Comparison of ENCODE assay signal across 19 cellular contexts in the genomic region with DNA sequence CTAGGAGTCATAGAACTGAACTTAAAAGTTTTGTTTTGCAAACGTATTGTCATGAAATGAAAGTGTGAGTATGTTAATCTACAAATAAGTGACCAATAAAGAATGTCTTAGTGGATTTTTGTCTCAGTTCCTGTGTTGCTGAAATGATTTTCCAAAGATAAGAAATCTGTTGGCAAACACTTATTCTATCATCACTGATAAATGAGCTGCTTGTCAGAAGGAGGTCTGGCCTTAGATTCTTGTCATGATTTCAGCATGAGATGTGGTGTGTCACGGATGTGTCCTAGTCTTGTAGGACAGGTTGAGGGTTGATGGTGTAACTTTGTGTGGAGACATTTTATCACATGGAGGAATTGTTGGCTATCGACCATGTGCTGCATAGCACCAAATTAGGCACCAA. TPM values are rescaled to one million over a fixed set of nuclear protein-coding genes. Genes with fewer than 3 reads are reported as not detected.
DNase-seq lines count a peak whose midpoint lies in the region; ATAC-seq, FAIRE-seq and TF ChIP-seq lines count a peak whose summit lies in the region.
"Had no signal": no experiment of that assay in that cellular context is flagged by ENCODE, and none has a peak within 500 bp of the region (broad histone marks: within the 10 kb centered on the region; RNA-seq: fewer than 3 reads in every experiment).

No MANE protein-coding gene starts in this region.

- peak; percentile 31 for FAIRE-seq in endothelial cell of umbilical vein (lab: Jason Lieb, UNC)
- no peak for FAIRE-seq in pancreas (lab: Jason Lieb, UNC)
- FAIRE-seq: keratinocyte had no signal

- TF ChIP-seq CTCF in C4-2B (conservative IDR thresholded peaks at IDR 0.05) (no peak), endothelial cell of umbilical vein (IDR thresholded peaks at IDR 0.05; ENCODE audit: extremely low read depth in 1 of 2, insufficient read depth in 1 of 2, low read depth in 1 of 2, low read length in 2 of 2) (no peak), pancreas (IDR thresholded peaks at IDR 0.05) (no peak), natural killer cell (IDR thresholded peaks at IDR 0.05) (no peak), GM20000 (IDR thresholded peaks at IDR 0.05; ENCODE audit: extremely low read depth, missing control alignments) (no peak)

- H3K9ac ChIP-seq in endothelial cell of umbilical vein (replicated peaks; ENCODE audit: extremely low read depth, insufficient read depth, low read length), result no peak overlapping the region
- H3K9ac ChIP-seq: BLaER1 treated with 17β-estradiol and CSF1 and Interleukin-3, amounts not matched to agents 10 nM and 100 nM had no signal

- no peaks in the 10 kb centered on the region for H3K9me1 ChIP-seq in endothelial cell of umbilical vein (replicated peaks; ENCODE audit: control insufficient read depth, extremely low read depth, insufficient read depth, low read length)

- WGBS in pancreas, 2 donors, result 33 to 40% methylated on average over 3 of the region's 3 CpGs

- no TSS peak for BruUV-seq in endothelial cell of umbilical vein (replicated peaks; lab: Mats Ljungman, UMichigan)

- dilution Hi-C loops in endothelial cell of umbilical vein (cut with MboI; ENCODE audit: extremely low pct_ligation_motif_present, low sequenced_read_pairs), result no loop called here

- H3K36me3 ChIP-seq in endothelial cell of umbilical vein (ENCODE audit: control insufficient read depth in 2 of 2, extremely low read depth in 1 of 2, insufficient read depth in 2 of 2, low read length in 2 of 2), result no peaks in the 10 kb centered on the region
- H3K36me3 ChIP-seq in pancreas, result no peaks in the 10 kb centered on the region
- H3K36me3 ChIP-seq: adrenal gland; BLaER1 treated with 17β-estradiol and CSF1 and Interleukin-3, amounts not matched to agents 10 nM and 100 nM; transverse colon had no signal

- H3K27ac Mint-ChIP-seq in natural killer cell, result no peak overlapping the region
- H3K27ac Mint-ChIP-seq: activated CD4-positive, alpha-beta T cell treated with anti-CD3 and anti-CD28 coated beads for 36 hours; T-cell had no signal

- H3K9me3 Mint-ChIP-seq in natural killer cell, result peaks cover 3 to 4% of the 10 kb centered on the region in 2 donors

- H3K9me3 ChIP-seq in endothelial cell of umbilical vein (replicated peaks; ENCODE audit: control insufficient read depth, insufficient read depth, low read length) (no peaks in the 10 kb centered on the region), pancreas (no peaks in the 10 kb centered on the region)
- H3K9me3 ChIP-seq: adrenal gland, gastroesophageal sphincter, transverse colon had no signal

- intact Hi-C loops in endothelial cell of umbilical vein (cut with micrococcal nuclease) (no loop called here), pancreas (cut with DNase I) (no loop called here), natural killer cell (cut with micrococcal nuclease) (no loop called here)

- H2AFZ ChIP-seq in endothelial cell of umbilical vein (ENCODE audit: low read depth, low read length), result no peak overlapping the region

- H3K4me3 ChIP-seq in endothelial cell of umbilical vein (replicated peaks in 1 of 3; ENCODE audit: insufficient read depth in 1 of 3, low read depth in 1 of 3, low read length in 3 of 3) (no peak overlapping the region), pancreas (no peak overlapping the region)
- H3K4me3 ChIP-seq: adrenal gland; BLaER1 treated with 17β-estradiol and CSF1 and Interleukin-3, amounts not matched to agents 10 nM and 100 nM; gastroesophageal sphincter; transverse colon had no signal

- H3K4me1 ChIP-seq in endothelial cell of umbilical vein (ENCODE audit: control insufficient read depth, extremely low read depth, insufficient read depth, low read length) (no peaks in the 10 kb centered on the region), pancreas (no peaks in the 10 kb centered on the region)
- H3K4me1 ChIP-seq: transverse colon had no signal

- CTCF ChIA-PET in endothelial cell of umbilical vein (lab: Charles Lee), result interaction anchor here (2.4 kb wide), 1 partner anchor 138 kb away, joined by 7 read pairs; no protein-coding TSS in a partner anchor

- H3K27me3 ChIP-seq in endothelial cell of umbilical vein (ENCODE audit: control insufficient read depth in 2 of 2, insufficient read depth in 2 of 2, low read length in 2 of 2) (peaks cover 0 to 7% of the 10 kb centered on the region in 2 experiments), pancreas (no peaks in the 10 kb centered on the region)
- H3K27me3 ChIP-seq: adrenal gland; BLaER1 treated with 17β-estradiol and CSF1 and Interleukin-3, amounts not matched to agents 10 nM and 100 nM; dorsolateral prefrontal cortex; gastroesophageal sphincter; transverse colon had no signal

- TF ChIP-seq POLR2A in endothelial cell of umbilical vein (IDR thresholded peaks at IDR 0.05; ENCODE audit: low read depth, low read length), result no peak

- peak in 3 of 4 donors; percentile 56 to 66 (median 58) for ATAC-seq in pancreas
- ATAC-seq in natural killer cell, result no peak
- ATAC-seq: activated CD4-positive, alpha-beta T cell treated with anti-CD3 and anti-CD28 coated beads for 36 hours; gastroesophageal sphincter; T-cell had no signal

- no peaks in the 10 kb centered on the region for H3K36me3 Mint-ChIP-seq in natural killer cell
- H3K36me3 Mint-ChIP-seq: T-cell had no signal

- H3K79me2 ChIP-seq in endothelial cell of umbilical vein (ENCODE audit: control insufficient read depth, insufficient read depth, low read length), result no peaks in the 10 kb centered on the region

- DNase-seq in LoVo (ENCODE audit: low spot score), result peak; percentile 20
- DNase-seq in endothelial cell of umbilical vein (ENCODE audit: low read depth, low spot score), result no peak
- no peak for DNase-seq in pancreas
- DNase-seq in NCI-H1930 (lab: John Stamatoyannopoulos, UW), result no peak
- DNase-seq in natural killer cell, result no peak
- DNase-seq in activated naive CD4-positive, alpha-beta T cell treated with anti-CD3 and anti-CD28 coated beads, Interleukin-2, amount 50 U/mL, for 16 hours, result no peak
- DNase-seq in GM20000 (ENCODE audit: low spot score), result no peak
- DNase-seq: activated CD4-positive, alpha-beta T cell treated with anti-CD3 and anti-CD28 coated beads for 36 hours; activated T-cell treated with anti-CD3 and anti-CD28 coated beads, Interleukin-2, amount 50 U/mL, for 48 hours; dorsolateral prefrontal cortex; stimulated activated CD8-positive, alpha-beta memory T cell treated with anti-CD3 and anti-CD28 coated beads, Interleukin-4, amount 100 ng/mL, for 48 hours; T-cell; transverse colon had no signal

- H3K4me3 Mint-ChIP-seq in natural killer cell, result no peak overlapping the region
- H3K4me3 Mint-ChIP-seq: activated CD4-positive, alpha-beta T cell treated with anti-CD3 and anti-CD28 coated beads for 36 hours; T-cell had no signal

- peak overlapping the region; percentile 53; the same call in 1 of the 2 replicates for H3K27ac ChIP-seq in C4-2B
- no peak overlapping the region for H3K27ac ChIP-seq in endothelial cell of umbilical vein (ENCODE audit: insufficient read depth, low read depth, low read length)
- H3K27ac ChIP-seq in pancreas, result no peak overlapping the region
- H3K27ac ChIP-seq: BLaER1 treated with 17β-estradiol and CSF1 and Interleukin-3, amounts not matched to agents 10 nM and 100 nM; gastroesophageal sphincter; transverse colon had no signal

- H3K27me3 Mint-ChIP-seq in natural killer cell (ENCODE audit: low read depth in 2 of 2), result no peaks in the 10 kb centered on the region

- no peaks in the 10 kb centered on the region for H3K4me1 Mint-ChIP-seq in natural killer cell
- H3K4me1 Mint-ChIP-seq: activated CD4-positive, alpha-beta T cell treated with anti-CD3 and anti-CD28 coated beads for 36 hours; T-cell had no signal

- H4K20me1 ChIP-seq in endothelial cell of umbilical vein (replicated peaks; ENCODE audit: control insufficient read depth, extremely low read depth, insufficient read depth, low read length), result no peaks in the 10 kb centered on the region
- H4K20me1 ChIP-seq: BLaER1 treated with 17β-estradiol and CSF1 and Interleukin-3, amounts not matched to agents 10 nM and 100 nM had no signal

- POLR2A ChIA-PET in endothelial cell of umbilical vein (lab: Charles Lee), result no interaction called here

- H3K4me2 ChIP-seq in endothelial cell of umbilical vein (ENCODE audit: insufficient read depth, low read length), result no peak overlapping the region
- H3K4me2 ChIP-seq: BLaER1 treated with 17β-estradiol and CSF1 and Interleukin-3, amounts not matched to agents 10 nM and 100 nM had no signal

TF ChIP-seq in endothelial cell of umbilical vein, 7 proteins besides CTCF, POLR2A, EP300 and RAD21:
- TF ChIP-seq MAX (IDR thresholded peaks at IDR 0.05; ENCODE audit: insufficient read depth, insufficient read length) (no peak), GATA2 (IDR thresholded peaks at IDR 0.05; ENCODE audit: insufficient read depth, insufficient read length, low read depth, low read length) (no peak), MYC (IDR thresholded peaks at IDR 0.05; ENCODE audit: low read depth, low read length) (no peak)
TF ChIP-seq in endothelial cell of umbilical vein: peak in this region for 0.

RNA-seq across cellular contexts. Expression of gene LIMCH1, which starts 31.9 kb away (rescaled TPM):
- 18.6 and 32.8 TPM in 2 replicates for total RNA-seq in endothelial cell of umbilical vein
- 10.0 and 14.3 TPM in 2 replicates for polyA plus RNA-seq in endothelial cell of umbilical vein
- 8.1 and 8.4 TPM in 2 replicates for polyA plus RNA-seq in endothelial cell of umbilical vein (2011; cell fraction: cytosol; rRNA removed)
- 73.9 and 103 TPM in 2 replicates for polyA plus RNA-seq in endothelial cell of umbilical vein (2011; cell fraction: nucleus; rRNA removed)
- 5.1 and 6.4 TPM in 2 replicates for polyA plus RNA-seq in endothelial cell of umbilical vein (2012)
- 36.1 and 37.3 TPM in 2 replicates for polyA minus RNA-seq in endothelial cell of umbilical vein
- 36.4 TPM for polyA minus RNA-seq in endothelial cell of umbilical vein (2011; cell fraction: cytosol; rRNA and poly(A)+ RNA removed)
- polyA minus RNA-seq in endothelial cell of umbilical vein (2011; cell fraction: nucleus; rRNA and poly(A)+ RNA removed), result 54.3 and 70.0 TPM in 2 replicates
- total RNA-seq in pancreas, result 10 to 100 TPM in 3 of 6 donors, 1 to 10 TPM in 3; 8.8 to 20.7 (median 11.8) TPM
- 10 to 100 TPM in 1 of 2 donors, 1 to 10 TPM in 1; 5.5 to 12.0 TPM for polyA plus RNA-seq in pancreas
- total RNA-seq in natural killer cell, result under 1 TPM in 1 of 3 donors, not detected in 2; 0.05 TPM
- total RNA-seq: activated CD4-positive, alpha-beta T cell treated with anti-CD3 and anti-CD28 coated beads for 36 hours; G401 had no signal

Comparison
In these comparisons a context has a peak if more than half of its experiments do, and no peak if none do; other contexts are left out.
1. ATAC-seq: peak in pancreas (3 of 4); none in natural killer cell (0 of 3).
2. RNA of gene LIMCH1, which starts 31.9 kb away (total RNA-seq): 18.6 to 32.8 TPM in endothelial cell of umbilical vein and 8.8 to 20.7 TPM in pancreas; 0.05 TPM in natural killer cell; every median in the first group is over 4 times any median in the second.